In genomic region chr10:94546058-94546595, GRCh38 we compare ENCODE assay signal across 8 cellular contexts. TPM values are rescaled to one million over a fixed set of nuclear protein-coding genes. Genes with fewer than 3 reads are reported as not detected.
A peak's percentile ranks its signal among the peaks of the same experiment; 100 is the strongest.
DNase-seq lines count a peak whose midpoint lies in the region; ATAC-seq and TF ChIP-seq lines count a peak whose summit lies in the region.

No MANE protein-coding gene starts in this region.

- peaks cover 3 to 4% of the 10 kb centered on the region in 2 donors for H3K36me3 Mint-ChIP-seq in CD14-positive monocyte

- H3K9me3 ChIP-seq in muscle layer of colon (ENCODE audit: low read length) = no peaks in the 10 kb centered on the region

- peak overlapping the region in 5 of 7 donors; percentile 25 to 82 (median 74) for H3K27ac Mint-ChIP-seq in CD14-positive monocyte

- peak overlapping the region; percentile 99 for H3K4me3 Mint-ChIP-seq in CD14-positive monocyte

- ATAC-seq in GM18909 (IDR thresholded peaks at IDR 0.05; ENCODE audit: poor library complexity, unreplicated experiment) (peak; percentile 8), HG03521 (IDR thresholded peaks at IDR 0.05; ENCODE audit: unreplicated experiment) (peak; percentile 7)

- peak overlapping the region; percentile 37 for H3K9ac ChIP-seq in muscle layer of colon (ENCODE audit: low read length)

- intact Hi-C loops in CD14-positive monocyte (cut with micrococcal nuclease) = no loop called here

- H3K4me1 ChIP-seq in muscle layer of colon (ENCODE audit: insufficient read depth, low read length) = peaks cover 15% of the 10 kb centered on the region

- no peak for TF ChIP-seq CTCF in CD14-positive monocyte (IDR thresholded peaks at IDR 0.05)
- TF ChIP-seq CTCF in epithelial cell of proximal tubule (conservative IDR thresholded peaks at IDR 0.05; ENCODE audit: low read depth, low read length) = no peak

- no peak overlapping the region for H3K27ac ChIP-seq in muscle layer of colon (ENCODE audit: low read depth, low read length)

- H3K9me3 Mint-ChIP-seq in CD14-positive monocyte = no peaks in the 10 kb centered on the region

- H3K27me3 Mint-ChIP-seq in CD14-positive monocyte (ENCODE audit: low read depth in 3 of 3) = no peaks in the 10 kb centered on the region

- no peaks in the 10 kb centered on the region for H3K36me3 ChIP-seq in muscle layer of colon (ENCODE audit: insufficient read depth, low read length)

- DNase-seq in CD14-positive monocyte (ENCODE audit: low spot score) (no peak), SKM-1 (lab: John Stamatoyannopoulos, UW; ENCODE audit: unreplicated experiment) (peak; percentile 33), epithelial cell of proximal tubule (ENCODE audit: low read depth) (no peak), nucleus accumbens (lab: John Stamatoyannopoulos, UW) (no peak), middle frontal gyrus (ENCODE audit: extremely low spot score, low spot score) (no peak)

- H3K4me3 ChIP-seq in epithelial cell of proximal tubule (ENCODE audit: low read depth, low read length) (peak overlapping the region; percentile 96), muscle layer of colon (ENCODE audit: low read depth in 1 of 2, low read length in 2 of 2) (peak overlapping the region; percentile 89 to 94)

- peaks cover 25% of the 10 kb centered on the region for H3K4me1 Mint-ChIP-seq in CD14-positive monocyte

- no peaks in the 10 kb centered on the region for H3K27me3 ChIP-seq in muscle layer of colon (ENCODE audit: control insufficient read depth in 1 of 2, insufficient read depth in 2 of 2, low read length in 2 of 2)

RNA-seq across cellular contexts. Expression of gene HELLS, which starts 0.5 kb away (rescaled TPM):
- polyA plus RNA-seq in CD14-positive monocyte = under 1 TPM; 0.04 to 0.07 TPM
- 42.3 and 71.1 TPM in 2 replicates for total RNA-seq in epithelial cell of proximal tubule
